ENCODE assay signal across 33 cellular contexts in the genomic region with DNA sequence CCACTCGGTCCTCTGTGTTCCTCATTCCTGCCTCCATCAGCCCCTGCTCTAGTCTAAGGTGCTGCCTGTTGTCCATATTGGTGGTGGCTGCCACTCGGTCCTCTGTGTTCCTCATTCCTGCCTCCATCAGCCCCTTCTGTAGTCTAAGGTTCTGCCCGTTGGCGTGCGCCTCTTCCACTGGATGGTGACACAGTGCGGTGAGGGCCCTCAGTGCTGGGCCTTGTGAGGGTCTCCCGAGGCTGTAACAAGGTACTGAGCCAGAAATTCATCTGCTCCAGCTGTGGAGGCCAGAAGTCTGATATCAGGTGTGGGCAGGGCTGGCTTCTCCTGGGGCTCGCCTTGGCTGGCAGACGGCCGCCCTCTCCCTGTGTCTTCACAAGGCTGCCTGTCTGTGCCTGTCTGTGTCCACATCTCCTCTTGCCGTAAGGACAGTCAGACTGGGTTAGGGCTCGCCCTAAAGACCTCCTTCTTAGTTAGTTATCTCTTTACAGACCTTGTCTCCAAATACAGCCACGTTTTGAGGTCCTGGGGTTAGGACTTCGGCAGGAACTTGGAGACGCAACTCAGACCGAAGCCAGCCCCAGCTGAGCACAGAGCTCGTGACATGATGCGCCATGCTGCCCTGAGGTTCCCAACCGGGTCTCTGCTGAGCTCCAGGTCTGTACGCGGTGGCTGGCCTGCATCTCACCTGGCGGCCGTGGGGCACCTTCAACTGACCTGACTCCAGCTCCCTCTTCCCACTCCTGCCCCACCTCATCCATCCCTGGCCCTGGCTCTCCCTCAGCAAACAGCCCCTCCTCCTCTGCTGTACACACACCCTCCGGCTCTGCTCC.
DNase-seq lines count a peak whose midpoint lies in the region; ATAC-seq and TF ChIP-seq lines count a peak whose summit lies in the region.
"Had no signal": no experiment of that assay in that cellular context is flagged by ENCODE, and none has a peak within 500 bp of the region (broad histone marks: within the 10 kb centered on the region; RNA-seq: fewer than 3 reads in every experiment).

No MANE protein-coding gene starts in this region.

- no peak for TF ChIP-seq POLR2A in Peyer's patch (IDR thresholded peaks at IDR 0.05)

- H3K4me3 ChIP-seq in Peyer's patch, result no peak overlapping the region
- H3K4me3 ChIP-seq: GM23248, lung, pancreas, smooth muscle cell, thyroid gland had no signal

- H3K27ac ChIP-seq in Peyer's patch, result no peak overlapping the region
- H3K27ac ChIP-seq: 22Rv1, GM23248, pancreas, thyroid gland had no signal

- peaks cover 28% of the 10 kb centered on the region for H3K4me1 Mint-ChIP-seq in activated CD4-positive, alpha-beta T cell treated with anti-CD3 and anti-CD28 coated beads, Interleukin-2, amount 10 ng/mL, durations not matched to agents 24 days and 14 days
- no peaks in the 10 kb centered on the region for H3K4me1 Mint-ChIP-seq in stimulated activated effector memory CD8-positive, alpha-beta T cell treated with anti-CD3 and anti-CD28 coated beads, Interleukin-12 subunit alpha, Interleukin-12 subunit beta, amount 100 ng/mL, for 72 hours
- H3K4me1 Mint-ChIP-seq in HFFc6 (ENCODE audit: low read depth), result no peaks in the 10 kb centered on the region
- H3K4me1 Mint-ChIP-seq: nephron progenitor cell had no signal

- peak overlapping the region; percentile 17 for H3K27ac Mint-ChIP-seq in activated CD4-positive, alpha-beta T cell treated with anti-CD3 and anti-CD28 coated beads, Interleukin-2, amount 10 ng/mL, durations not matched to agents 24 days and 14 days
- H3K27ac Mint-ChIP-seq in stimulated activated effector memory CD8-positive, alpha-beta T cell treated with anti-CD3 and anti-CD28 coated beads, Interleukin-12 subunit alpha, Interleukin-12 subunit beta, amount 100 ng/mL, for 72 hours, result no peak overlapping the region
- H3K27ac Mint-ChIP-seq in HFFc6, result no peak overlapping the region
- H3K27ac Mint-ChIP-seq: activated naive CD8-positive, alpha-beta T cell treated with anti-CD3 and anti-CD28 coated beads for 36 hours; activated T-cell treated with anti-CD3 and anti-CD28 coated beads, Interleukin-2, amount 50 U/mL, for 24 hours; nephron progenitor cell; T-helper 17 cell had no signal

- no peaks in the 10 kb centered on the region for H3K27me3 ChIP-seq in Peyer's patch
- H3K27me3 ChIP-seq: thyroid gland had no signal

- no peaks in the 10 kb centered on the region for H3K36me3 Mint-ChIP-seq in activated CD4-positive, alpha-beta T cell treated with anti-CD3 and anti-CD28 coated beads, Interleukin-2, amount 10 ng/mL, durations not matched to agents 24 days and 14 days (ENCODE audit: low read depth)
- no peaks in the 10 kb centered on the region for H3K36me3 Mint-ChIP-seq in stimulated activated effector memory CD8-positive, alpha-beta T cell treated with anti-CD3 and anti-CD28 coated beads, Interleukin-12 subunit alpha, Interleukin-12 subunit beta, amount 100 ng/mL, for 72 hours
- H3K36me3 Mint-ChIP-seq in HFFc6 (ENCODE audit: low read depth), result peaks cover 11% of the 10 kb centered on the region; the same call in 1 of the 2 replicates
- H3K36me3 Mint-ChIP-seq: CD4-positive, CD25-positive, alpha-beta regulatory T cell had no signal

- H3K9me3 ChIP-seq in Peyer's patch, result no peaks in the 10 kb centered on the region
- H3K9me3 ChIP-seq: pancreas, thyroid gland had no signal

- peaks cover 6% of the 10 kb centered on the region for H3K9me3 Mint-ChIP-seq in activated CD4-positive, alpha-beta T cell treated with anti-CD3 and anti-CD28 coated beads, Interleukin-2, amount 10 ng/mL, durations not matched to agents 24 days and 14 days
- peaks cover 6% of the 10 kb centered on the region for H3K9me3 Mint-ChIP-seq in stimulated activated effector memory CD8-positive, alpha-beta T cell treated with anti-CD3 and anti-CD28 coated beads, Interleukin-12 subunit alpha, Interleukin-12 subunit beta, amount 100 ng/mL, for 72 hours
- peaks cover 50% of the 10 kb centered on the region for H3K9me3 Mint-ChIP-seq in HFFc6

- TF ChIP-seq CTCF in Peyer's patch (IDR thresholded peaks at IDR 0.05) (no peak), HFFc6 (IDR thresholded peaks at IDR 0.05) (no peak)

- no peaks in the 10 kb centered on the region for H3K4me1 ChIP-seq in Peyer's patch
- H3K4me1 ChIP-seq: pancreas, thyroid gland had no signal

- peaks cover 41% of the 10 kb centered on the region for H3K27me3 Mint-ChIP-seq in activated CD4-positive, alpha-beta T cell treated with anti-CD3 and anti-CD28 coated beads, Interleukin-2, amount 10 ng/mL, durations not matched to agents 24 days and 14 days
- no peaks in the 10 kb centered on the region for H3K27me3 Mint-ChIP-seq in HFFc6 (ENCODE audit: insufficient read depth)

- intact Hi-C loops in activated CD4-positive, alpha-beta T cell treated with anti-CD3 and anti-CD28 coated beads, Interleukin-2, amount 10 ng/mL, durations not matched to agents 24 days and 14 days (cut with micrococcal nuclease), result no loop called here

- no peak for DNase-seq in activated CD4-positive, alpha-beta T cell treated with anti-CD3 and anti-CD28 coated beads, Interleukin-2, amount 10 ng/mL, durations not matched to agents 24 days and 14 days
- no peak for DNase-seq in activated CD4-positive, alpha-beta T cell treated with anti-CD3 and anti-CD28 coated beads for 1 hour
- DNase-seq in Peyer's patch (peak in 2 of 3 donors; percentile 37 to 40), islet precursor cell (peak; percentile 49), DMS53 (lab: John Stamatoyannopoulos, UW) (no peak), HFFc6 (no peak)
- DNase-seq in stimulated activated effector memory CD8-positive, alpha-beta T cell treated with anti-CD3 and anti-CD28 coated beads, Interleukin-12 subunit alpha, Interleukin-12 subunit beta, amount 100 ng/mL, for 72 hours (ENCODE audit: low spot score in 2 of 2), result no peak
- DNase-seq: activated CD4-positive, CD25-positive, alpha-beta regulatory T cell; activated effector memory CD4-positive, alpha-beta T cell treated with anti-CD3 and anti-CD28 coated beads, Interleukin-2, amount 50 U/mL, for 16 hours; activated naive CD8-positive, alpha-beta T cell treated with anti-CD3 and anti-CD28 coated beads for 36 hours; activated T-cell treated with anti-CD3 and anti-CD28 coated beads, Interleukin-2, amount 50 U/mL, for 24 hours; Calu3; CD4-positive, CD25-positive, alpha-beta regulatory T cell; central memory CD4-positive, alpha-beta T cell; dermis blood vessel endothelial cell; GM23248; IMR-90; NCI-H1417 treated with DMSO at 0.1 percent for 48 hours; NCI-H2081 treated with DMSO at 0.1 percent for 48 hours; NCI-H2227 treated with DMSO at 0.1 percent for 48 hours; NCI-H526; nephron progenitor cell; PC-3; Right ventricle myocardium superior; stimulated activated CD4-positive, alpha-beta T cell treated with anti-CD3 and anti-CD28 coated beads, Interleukin-2, amount 100 ng/mL, for 24 hours; T-helper 17 cell; thyroid gland had no signal

- peak; percentile 26 for ATAC-seq in stimulated activated effector memory CD8-positive, alpha-beta T cell treated with anti-CD3 and anti-CD28 coated beads, Interleukin-12 subunit alpha, Interleukin-12 subunit beta, amount 100 ng/mL, for 72 hours
- ATAC-seq in GM18520 (IDR thresholded peaks at IDR 0.05; ENCODE audit: unreplicated experiment), result no peak
- ATAC-seq: pancreas, right cardiac atrium, T-helper 17 cell had no signal

- no peak overlapping the region for H3K4me3 Mint-ChIP-seq in activated CD4-positive, alpha-beta T cell treated with anti-CD3 and anti-CD28 coated beads, Interleukin-2, amount 10 ng/mL, durations not matched to agents 24 days and 14 days
- H3K4me3 Mint-ChIP-seq in stimulated activated effector memory CD8-positive, alpha-beta T cell treated with anti-CD3 and anti-CD28 coated beads, Interleukin-12 subunit alpha, Interleukin-12 subunit beta, amount 100 ng/mL, for 72 hours, result no peak overlapping the region
- no peak overlapping the region for H3K4me3 Mint-ChIP-seq in HFFc6
- H3K4me3 Mint-ChIP-seq: activated naive CD8-positive, alpha-beta T cell treated with anti-CD3 and anti-CD28 coated beads for 36 hours; activated T-cell treated with anti-CD3 and anti-CD28 coated beads, Interleukin-2, amount 50 U/mL, for 24 hours; CD4-positive, CD25-positive, alpha-beta regulatory T cell; nephron progenitor cell; T-helper 17 cell had no signal

- H3K36me3 ChIP-seq in Peyer's patch, result no peaks in the 10 kb centered on the region
- H3K36me3 ChIP-seq: pancreas, thyroid gland had no signal

Comparison
In these comparisons a context has a peak if more than half of its experiments do, and no peak if none do; other contexts are left out.
1. DNase-seq: peak in Peyer's patch (2 of 3) and islet precursor cell (single experiment); none in activated CD4-positive, alpha-beta T cell treated with anti-CD3 and anti-CD28 coated beads, Interleukin-2, amount 10 ng/mL, durations not matched to agents 24 days and 14 days (single experiment), activated CD4-positive, alpha-beta T cell treated with anti-CD3 and anti-CD28 coated beads for 1 hour (single experiment), stimulated activated effector memory CD8-positive, alpha-beta T cell treated with anti-CD3 and anti-CD28 coated beads, Interleukin-12 subunit alpha, Interleukin-12 subunit beta, amount 100 ng/mL, for 72 hours (0 of 2), DMS53 (single experiment) and HFFc6 (single experiment).